Comparison of ENCODE assay signal across 10 cellular contexts in genomic region chr6:127547215-127547614, GRCh38. TPM values are rescaled to one million over a fixed set of nuclear protein-coding genes. Genes with fewer than 3 reads are reported as not detected.
DNase-seq lines count a peak whose midpoint lies in the region; ATAC-seq and TF ChIP-seq lines count a peak whose summit lies in the region.
"Had no signal": no experiment of that assay in that cellular context is flagged by ENCODE, and none has a peak within 500 bp of the region (broad histone marks: within the 10 kb centered on the region; RNA-seq: fewer than 3 reads in every experiment).

No MANE protein-coding gene starts in this region.

- H3K27me3 ChIP-seq in brain microvascular endothelial cell (replicated peaks), result no peaks in the 10 kb centered on the region

- POLR2A ChIA-PET in activated CD4-positive, alpha-beta T cell treated with anti-CD3 and anti-CD28 coated beads for 36 hours (lab: Charles Lee), result no interaction called here

- no peaks in the 10 kb centered on the region for H3K9me3 Mint-ChIP-seq in activated CD4-positive, alpha-beta T cell treated with anti-CD3 and anti-CD28 coated beads for 36 hours (ENCODE audit: low read depth)
- H3K9me3 Mint-ChIP-seq: CD8-positive, alpha-beta memory T cell; naive B cell had no signal

- in situ Hi-C loops in brain microvascular endothelial cell (cut with HindIII; ENCODE audit: low pct_ligation_motif_present, low sequenced_read_pairs), result no loop called here

- H3K27me3 Mint-ChIP-seq in activated CD4-positive, alpha-beta T cell treated with anti-CD3 and anti-CD28 coated beads for 36 hours, result peaks cover 19% of the 10 kb centered on the region

- H3K4me1 Mint-ChIP-seq in activated CD4-positive, alpha-beta T cell treated with anti-CD3 and anti-CD28 coated beads for 36 hours, result no peaks in the 10 kb centered on the region
- H3K4me1 Mint-ChIP-seq: CD8-positive, alpha-beta memory T cell; naive B cell had no signal

- no peak overlapping the region for H3K27ac Mint-ChIP-seq in activated CD4-positive, alpha-beta T cell treated with anti-CD3 and anti-CD28 coated beads for 36 hours
- H3K27ac Mint-ChIP-seq: CD8-positive, alpha-beta memory T cell; naive B cell had no signal

- H3K27ac ChIP-seq in brain microvascular endothelial cell (no peak overlapping the region), coronary artery (no peak overlapping the region)

- CTCF ChIA-PET in activated CD4-positive, alpha-beta T cell treated with anti-CD3 and anti-CD28 coated beads for 36 hours (lab: Charles Lee), result interaction anchor here (0.7 to 2.4 kb wide), 4 partner anchors 8 to 781 kb away, joined by 3 to 18 read pairs (median 4); no protein-coding TSS in a partner anchor

- no peaks in the 10 kb centered on the region for H3K36me3 ChIP-seq in brain microvascular endothelial cell (replicated peaks)

- intact Hi-C loops in activated CD4-positive, alpha-beta T cell treated with anti-CD3 and anti-CD28 coated beads for 36 hours (cut with DNase I, micrococcal nuclease), result loop anchor here in 1 of 2 experiments (5.0 kb wide), 1 partner anchor 360 kb away; no protein-coding TSS in a partner anchor

- peak; percentile 54 for DNase-seq in activated CD4-positive, alpha-beta T cell treated with anti-CD3 and anti-CD28 coated beads for 36 hours
- DNase-seq in activated CD4-positive, alpha-beta T cell treated with anti-CD3 and anti-CD28 coated beads for 1 hour, result no peak
- DNase-seq in LHCN-M2 (ENCODE audit: low read depth) (peak; percentile 18), brain microvascular endothelial cell (no peak), coronary artery (ENCODE audit: low spot score) (no peak), T1000 (lab: John Stamatoyannopoulos, UW) (no peak)
- DNase-seq in stimulated activated CD4-positive, alpha-beta T cell treated with anti-CD3 and anti-CD28 coated beads, TNF-alpha, amount 100 ng/mL, for 4 hours (ENCODE audit: low read depth in 3 of 3), result peak in 2 of 3 experiments; percentile 1 to 5
- DNase-seq: naive B cell had no signal

- no peaks in the 10 kb centered on the region for H3K36me3 Mint-ChIP-seq in activated CD4-positive, alpha-beta T cell treated with anti-CD3 and anti-CD28 coated beads for 36 hours (ENCODE audit: low read depth)
- H3K36me3 Mint-ChIP-seq: CD8-positive, alpha-beta memory T cell; naive B cell had no signal

- no peak overlapping the region for H3K4me3 Mint-ChIP-seq in activated CD4-positive, alpha-beta T cell treated with anti-CD3 and anti-CD28 coated beads for 36 hours
- H3K4me3 Mint-ChIP-seq: CD8-positive, alpha-beta memory T cell; naive B cell had no signal

- TF ChIP-seq CTCF in brain microvascular endothelial cell (IDR thresholded peaks at IDR 0.05; ENCODE audit: low read depth, low read length, missing control alignments) (peak; percentile 60), coronary artery (IDR thresholded peaks at IDR 0.05) (no peak)

- H3K4me3 ChIP-seq in brain microvascular endothelial cell (ENCODE audit: low read depth, low read length) (no peak overlapping the region), coronary artery (no peak overlapping the region)

- peak; percentile 49 for ATAC-seq in activated CD4-positive, alpha-beta T cell treated with anti-CD3 and anti-CD28 coated beads for 36 hours
- ATAC-seq in GM18907 (IDR thresholded peaks at IDR 0.05; ENCODE audit: unreplicated experiment), result no peak

RNA-seq across cellular contexts. Expression of gene C6orf58, which starts 29.8 kb away (rescaled TPM):
- total RNA-seq in activated CD4-positive, alpha-beta T cell treated with anti-CD3 and anti-CD28 coated beads for 36 hours, result not detected
- not detected in 2 replicates for total RNA-seq in LHCN-M2 (2014; rRNA removed)
- polyA plus RNA-seq in LHCN-M2 (2012), result not detected
- total RNA-seq: CD8-positive, alpha-beta memory T cell had no signal
- polyA plus RNA-seq: CD8-positive, alpha-beta memory T cell had no signal

Comparison
In these comparisons a context has a peak if more than half of its experiments do, and no peak if none do; other contexts are left out.
1. DNase-seq: peak in activated CD4-positive, alpha-beta T cell treated with anti-CD3 and anti-CD28 coated beads for 36 hours (single experiment), LHCN-M2 (single experiment) and stimulated activated CD4-positive, alpha-beta T cell treated with anti-CD3 and anti-CD28 coated beads, TNF-alpha, amount 100 ng/mL, for 4 hours (2 of 3); none in activated CD4-positive, alpha-beta T cell treated with anti-CD3 and anti-CD28 coated beads for 1 hour (single experiment), brain microvascular endothelial cell (single experiment), coronary artery (single experiment) and T1000 (single experiment).